3 cellular contexts compared by ENCODE assay signal in the genomic region with DNA sequence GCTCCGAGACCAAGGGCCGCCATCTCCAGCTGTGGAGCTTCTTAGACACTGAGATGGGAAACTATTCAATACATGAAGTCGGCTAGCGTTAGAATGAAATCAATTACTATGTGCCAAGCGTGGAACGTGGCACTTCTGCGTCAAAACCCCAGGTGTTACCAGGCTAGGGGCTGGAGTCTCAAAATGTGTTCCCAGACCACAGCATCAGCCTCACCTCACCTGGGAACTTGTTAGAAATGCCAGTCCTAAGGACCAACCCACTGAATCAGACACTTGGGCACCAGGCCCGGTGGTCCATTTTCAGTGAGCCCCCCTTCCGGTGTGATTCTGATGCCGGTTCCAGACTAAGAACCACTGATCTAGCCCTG.
TF ChIP-seq lines count a peak whose summit lies in the region.

No MANE protein-coding gene starts in this region.

TF ChIP-seq in SK-N-SH, 30 proteins besides CTCF, POLR2A, EP300 and RAD21 (continues in another document):
- TF ChIP-seq FOXJ3 (CRISPR knock-in tag; IDR thresholded peaks at IDR 0.05) (no peak), TEAD4 (IDR thresholded peaks at IDR 0.05; ENCODE audit: borderline replicate concordance, insufficient read depth) (no peak), POLR2AphosphoS5 (IDR thresholded peaks at IDR 0.05; ENCODE audit: low read depth, low read length) (no peak), RCOR1 (IDR thresholded peaks at IDR 0.05; ENCODE audit: low read length) (no peak), RXRA (IDR thresholded peaks at IDR 0.05; ENCODE audit: borderline replicate concordance, low read depth) (no peak), TAF1 (IDR thresholded peaks at IDR 0.05; ENCODE audit: borderline replicate concordance, low read depth, low read length) (no peak), FOXM1 (IDR thresholded peaks at IDR 0.05; ENCODE audit: low read depth) (no peak), SMC3 (IDR thresholded peaks at IDR 0.05; ENCODE audit: low read depth, low read length) (no peak)
- TF ChIP-seq, protein P1, sequence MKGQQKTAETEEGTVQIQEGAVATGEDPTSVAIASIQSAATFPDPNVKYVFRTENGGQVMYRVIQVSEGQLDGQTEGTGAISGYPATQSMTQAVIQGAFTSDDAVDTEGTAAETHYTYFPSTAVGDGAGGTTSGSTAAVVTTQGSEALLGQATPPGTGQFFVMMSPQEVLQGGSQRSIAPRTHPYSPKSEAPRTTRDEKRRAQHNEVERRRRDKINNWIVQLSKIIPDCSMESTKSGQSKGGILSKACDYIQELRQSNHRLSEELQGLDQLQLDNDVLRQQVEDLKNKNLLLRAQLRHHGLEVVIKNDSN (IDR thresholded peaks at IDR 0.05; ENCODE audit: borderline replicate concordance, low read depth): no peak
- TF ChIP-seq, protein P2, sequence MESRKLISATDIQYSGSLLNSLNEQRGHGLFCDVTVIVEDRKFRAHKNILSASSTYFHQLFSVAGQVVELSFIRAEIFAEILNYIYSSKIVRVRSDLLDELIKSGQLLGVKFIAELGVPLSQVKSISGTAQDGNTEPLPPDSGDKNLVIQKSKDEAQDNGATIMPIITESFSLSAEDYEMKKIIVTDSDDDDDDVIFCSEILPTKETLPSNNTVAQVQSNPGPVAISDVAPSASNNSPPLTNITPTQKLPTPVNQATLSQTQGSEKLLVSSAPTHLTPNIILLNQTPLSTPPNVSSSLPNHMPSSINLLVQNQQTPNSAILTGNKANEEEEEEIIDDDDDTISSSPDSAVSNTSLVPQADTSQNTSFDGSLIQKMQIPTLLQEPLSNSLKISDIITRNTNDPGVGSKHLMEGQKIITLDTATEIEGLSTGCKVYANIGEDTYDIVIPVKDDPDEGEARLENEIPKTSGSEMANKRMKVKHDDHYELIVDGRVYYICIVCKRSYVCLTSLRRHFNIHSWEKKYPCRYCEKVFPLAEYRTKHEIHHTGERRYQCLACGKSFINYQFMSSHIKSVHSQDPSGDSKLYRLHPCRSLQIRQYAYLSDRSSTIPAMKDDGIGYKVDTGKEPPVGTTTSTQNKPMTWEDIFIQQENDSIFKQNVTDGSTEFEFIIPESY (IDR thresholded peaks at IDR 0.05; ENCODE audit: borderline replicate concordance, low read depth): no peak
- TF ChIP-seq, protein P3, sequence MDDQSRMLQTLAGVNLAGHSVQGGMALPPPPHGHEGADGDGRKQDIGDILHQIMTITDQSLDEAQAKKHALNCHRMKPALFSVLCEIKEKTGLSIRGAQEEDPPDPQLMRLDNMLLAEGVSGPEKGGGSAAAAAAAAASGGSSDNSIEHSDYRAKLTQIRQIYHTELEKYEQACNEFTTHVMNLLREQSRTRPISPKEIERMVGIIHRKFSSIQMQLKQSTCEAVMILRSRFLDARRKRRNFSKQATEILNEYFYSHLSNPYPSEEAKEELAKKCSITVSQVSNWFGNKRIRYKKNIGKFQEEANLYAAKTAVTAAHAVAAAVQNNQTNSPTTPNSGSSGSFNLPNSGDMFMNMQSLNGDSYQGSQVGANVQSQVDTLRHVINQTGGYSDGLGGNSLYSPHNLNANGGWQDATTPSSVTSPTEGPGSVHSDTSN (IDR thresholded peaks at IDR 0.05): no peak

TF ChIP-seq in SK-N-SH treated with all-trans-retinoic acid at 6 μM for 48 hours, 23 proteins besides CTCF, POLR2A, EP300 and RAD21:
- TF ChIP-seq ISL1 (CRISPR knock-in tag; IDR thresholded peaks at IDR 0.05) (no peak), ESRRG (CRISPR knock-in tag; IDR thresholded peaks at IDR 0.05) (no peak), ZNF565 (CRISPR knock-in tag; conservative IDR thresholded peaks at IDR 0.05; ENCODE audit: low read depth) (no peak), ZFP3 (CRISPR knock-in tag; IDR thresholded peaks at IDR 0.05) (no peak), ARNTL (CRISPR knock-in tag; IDR thresholded peaks at IDR 0.05; ENCODE audit: borderline replicate concordance, low read depth) (no peak), SNAI2 (CRISPR knock-in tag; IDR thresholded peaks at IDR 0.05) (no peak), ZFP30 (CRISPR knock-in tag; IDR thresholded peaks at IDR 0.05) (no peak), OSR1 (CRISPR knock-in tag; IDR thresholded peaks at IDR 0.05) (no peak), ZC3H10 (CRISPR knock-in tag; IDR thresholded peaks at IDR 0.05) (no peak)
- TF ChIP-seq, protein P4, sequence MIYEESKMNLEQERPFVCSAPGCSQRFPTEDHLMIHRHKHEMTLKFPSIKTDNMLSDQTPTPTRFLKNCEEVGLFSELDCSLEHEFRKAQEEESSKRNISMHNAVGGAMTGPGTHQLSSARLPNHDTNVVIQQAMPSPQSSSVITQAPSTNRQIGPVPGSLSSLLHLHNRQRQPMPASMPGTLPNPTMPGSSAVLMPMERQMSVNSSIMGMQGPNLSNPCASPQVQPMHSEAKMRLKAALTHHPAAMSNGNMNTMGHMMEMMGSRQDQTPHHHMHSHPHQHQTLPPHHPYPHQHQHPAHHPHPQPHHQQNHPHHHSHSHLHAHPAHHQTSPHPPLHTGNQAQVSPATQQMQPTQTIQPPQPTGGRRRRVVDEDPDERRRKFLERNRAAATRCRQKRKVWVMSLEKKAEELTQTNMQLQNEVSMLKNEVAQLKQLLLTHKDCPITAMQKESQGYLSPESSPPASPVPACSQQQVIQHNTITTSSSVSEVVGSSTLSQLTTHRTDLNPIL (CRISPR knock-in tag; IDR thresholded peaks at IDR 0.05; ENCODE audit: low read depth): no peak
- TF ChIP-seq, protein P5, sequence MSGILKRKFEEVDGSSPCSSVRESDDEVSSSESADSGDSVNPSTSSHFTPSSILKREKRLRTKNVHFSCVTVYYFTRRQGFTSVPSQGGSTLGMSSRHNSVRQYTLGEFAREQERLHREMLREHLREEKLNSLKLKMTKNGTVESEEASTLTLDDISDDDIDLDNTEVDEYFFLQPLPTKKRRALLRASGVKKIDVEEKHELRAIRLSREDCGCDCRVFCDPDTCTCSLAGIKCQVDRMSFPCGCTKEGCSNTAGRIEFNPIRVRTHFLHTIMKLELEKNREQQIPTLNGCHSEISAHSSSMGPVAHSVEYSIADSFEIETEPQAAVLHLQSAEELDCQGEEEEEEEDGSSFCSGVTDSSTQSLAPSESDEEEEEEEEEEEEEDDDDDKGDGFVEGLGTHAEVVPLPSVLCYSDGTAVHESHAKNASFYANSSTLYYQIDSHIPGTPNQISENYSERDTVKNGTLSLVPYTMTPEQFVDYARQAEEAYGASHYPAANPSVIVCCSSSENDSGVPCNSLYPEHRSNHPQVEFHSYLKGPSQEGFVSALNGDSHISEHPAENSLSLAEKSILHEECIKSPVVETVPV (CRISPR knock-in tag; IDR thresholded peaks at IDR 0.05): no peak
- TF ChIP-seq, protein P6, sequence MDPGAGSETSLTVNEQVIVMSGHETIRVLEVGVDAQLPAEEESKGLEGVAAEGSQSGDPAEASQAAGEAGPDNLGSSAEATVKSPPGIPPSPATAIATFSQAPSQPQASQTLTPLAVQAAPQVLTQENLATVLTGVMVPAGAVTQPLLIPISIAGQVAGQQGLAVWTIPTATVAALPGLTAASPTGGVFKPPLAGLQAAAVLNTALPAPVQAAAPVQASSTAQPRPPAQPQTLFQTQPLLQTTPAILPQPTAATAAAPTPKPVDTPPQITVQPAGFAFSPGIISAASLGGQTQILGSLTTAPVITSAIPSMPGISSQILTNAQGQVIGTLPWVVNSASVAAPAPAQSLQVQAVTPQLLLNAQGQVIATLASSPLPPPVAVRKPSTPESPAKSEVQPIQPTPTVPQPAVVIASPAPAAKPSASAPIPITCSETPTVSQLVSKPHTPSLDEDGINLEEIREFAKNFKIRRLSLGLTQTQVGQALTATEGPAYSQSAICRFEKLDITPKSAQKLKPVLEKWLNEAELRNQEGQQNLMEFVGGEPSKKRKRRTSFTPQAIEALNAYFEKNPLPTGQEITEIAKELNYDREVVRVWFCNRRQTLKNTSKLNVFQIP (CRISPR knock-in tag; IDR thresholded peaks at IDR 0.05; ENCODE audit: borderline replicate concordance, low read depth): no peak

TF ChIP-seq in HepG2, 621 proteins besides CTCF, POLR2A, EP300 and RAD21:
- TF ChIP-seq, protein P7, sequence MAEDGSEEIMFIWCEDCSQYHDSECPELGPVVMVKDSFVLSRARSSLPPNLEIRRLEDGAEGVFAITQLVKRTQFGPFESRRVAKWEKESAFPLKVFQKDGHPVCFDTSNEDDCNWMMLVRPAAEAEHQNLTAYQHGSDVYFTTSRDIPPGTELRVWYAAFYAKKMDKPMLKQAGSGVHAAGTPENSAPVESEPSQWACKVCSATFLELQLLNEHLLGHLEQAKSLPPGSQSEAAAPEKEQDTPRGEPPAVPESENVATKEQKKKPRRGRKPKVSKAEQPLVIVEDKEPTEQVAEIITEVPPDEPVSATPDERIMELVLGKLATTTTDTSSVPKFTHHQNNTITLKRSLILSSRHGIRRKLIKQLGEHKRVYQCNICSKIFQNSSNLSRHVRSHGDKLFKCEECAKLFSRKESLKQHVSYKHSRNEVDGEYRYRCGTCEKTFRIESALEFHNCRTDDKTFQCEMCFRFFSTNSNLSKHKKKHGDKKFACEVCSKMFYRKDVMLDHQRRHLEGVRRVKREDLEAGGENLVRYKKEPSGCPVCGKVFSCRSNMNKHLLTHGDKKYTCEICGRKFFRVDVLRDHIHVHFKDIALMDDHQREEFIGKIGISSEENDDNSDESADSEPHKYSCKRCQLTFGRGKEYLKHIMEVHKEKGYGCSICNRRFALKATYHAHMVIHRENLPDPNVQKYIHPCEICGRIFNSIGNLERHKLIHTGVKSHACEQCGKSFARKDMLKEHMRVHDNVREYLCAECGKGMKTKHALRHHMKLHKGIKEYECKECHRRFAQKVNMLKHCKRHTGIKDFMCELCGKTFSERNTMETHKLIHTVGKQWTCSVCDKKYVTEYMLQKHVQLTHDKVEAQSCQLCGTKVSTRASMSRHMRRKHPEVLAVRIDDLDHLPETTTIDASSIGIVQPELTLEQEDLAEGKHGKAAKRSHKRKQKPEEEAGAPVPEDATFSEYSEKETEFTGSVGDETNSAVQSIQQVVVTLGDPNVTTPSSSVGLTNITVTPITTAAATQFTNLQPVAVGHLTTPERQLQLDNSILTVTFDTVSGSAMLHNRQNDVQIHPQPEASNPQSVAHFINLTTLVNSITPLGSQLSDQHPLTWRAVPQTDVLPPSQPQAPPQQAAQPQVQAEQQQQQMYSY (CRISPR knock-in tag; IDR thresholded peaks at IDR 0.05): 0 out of 2 replicates have a peak, but pooled peaks have one; percentile 35
- TF ChIP-seq ZNF329 (CRISPR knock-in tag; IDR thresholded peaks at IDR 0.05; ENCODE audit: low read depth): no peak
